8 cellular contexts compared by ENCODE assay signal in the genomic region with DNA sequence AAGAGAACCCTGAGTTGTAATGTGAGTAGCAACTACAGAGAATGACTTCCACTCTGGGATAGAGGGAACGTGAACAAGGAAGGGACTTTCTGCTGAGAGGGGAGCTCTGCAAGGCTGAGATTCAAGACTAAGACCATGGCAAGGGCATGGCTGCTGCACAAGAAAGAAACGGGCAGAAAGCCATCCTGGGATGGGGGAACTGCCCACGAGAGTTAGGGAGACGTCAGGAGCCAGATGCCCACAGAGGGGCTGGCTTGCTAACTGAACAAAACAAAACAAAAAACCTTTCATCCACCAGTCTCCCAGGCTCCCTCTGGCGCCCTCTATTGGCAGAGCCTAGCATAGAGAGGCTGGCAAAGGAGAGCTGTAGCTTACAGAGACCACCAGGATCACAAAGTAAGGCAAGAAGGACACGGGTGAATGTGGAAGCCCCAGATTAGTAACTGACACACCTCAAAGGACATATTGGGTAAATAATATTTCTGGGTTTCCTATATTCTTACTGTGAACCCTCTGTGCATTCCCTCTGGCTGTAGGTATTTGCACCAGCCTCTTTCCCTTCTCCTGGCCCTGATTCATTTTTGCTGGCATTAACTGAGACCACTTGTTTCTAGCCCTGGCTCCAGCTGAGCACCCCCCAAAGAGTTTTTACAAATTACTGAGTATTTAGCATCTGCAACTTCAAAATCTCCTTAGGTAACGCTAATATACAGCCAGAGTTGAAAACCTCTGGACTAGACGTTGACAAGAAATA.
DNase-seq lines count a peak whose midpoint lies in the region; ATAC-seq and TF ChIP-seq lines count a peak whose summit lies in the region.

No MANE protein-coding gene starts in this region.

- no peaks in the 10 kb centered on the region for H3K27me3 ChIP-seq in Peyer's patch

- no peaks in the 10 kb centered on the region for H3K4me1 ChIP-seq in Peyer's patch

- H3K27ac Mint-ChIP-seq in HFFc6: no peak overlapping the region

- ATAC-seq in left lobe of liver (peak; percentile 98), HG02588 (IDR thresholded peaks at IDR 0.05; ENCODE audit: unreplicated experiment) (no peak)

- no peaks in the 10 kb centered on the region for H3K9me3 ChIP-seq in Peyer's patch

- peaks cover 9% of the 10 kb centered on the region; the same call in 1 of the 2 replicates for H3K9me3 Mint-ChIP-seq in HFFc6

- H3K36me3 ChIP-seq in Peyer's patch: no peaks in the 10 kb centered on the region

- no peaks in the 10 kb centered on the region for H3K36me3 Mint-ChIP-seq in HFFc6 (ENCODE audit: low read depth)

- no peaks in the 10 kb centered on the region for H3K4me1 Mint-ChIP-seq in HFFc6 (ENCODE audit: low read depth)

- TF ChIP-seq POLR2A in Peyer's patch (IDR thresholded peaks at IDR 0.05): no peak

- H3K27me3 Mint-ChIP-seq in HFFc6 (ENCODE audit: insufficient read depth): peaks cover 2% of the 10 kb centered on the region

- peak; percentile 78 for TF ChIP-seq CTCF in HFFc6 (IDR thresholded peaks at IDR 0.05)
- peak in 4 of 6 experiments; percentile 60 to 72 (median 64) for TF ChIP-seq CTCF in Peyer's patch (IDR thresholded peaks at IDR 0.05)

- DNase-seq in DMS 273 (lab: John Stamatoyannopoulos, UW; ENCODE audit: unreplicated experiment) (peak; percentile 87), HFFc6 (peak; percentile 3), Peyer's patch (peak; percentile 60 to 81 (median 64)), caudate nucleus (lab: John Stamatoyannopoulos, UW) (peak in 57 of 61 donors; percentile 14 to 83 (median 63)), left lobe of liver (ENCODE audit: low spot score) (peak; percentile 72), NCI-H510A (lab: John Stamatoyannopoulos, UW) (no peak)
- peak in 2 of 3 experiments; percentile 11 to 37 for DNase-seq in stimulated activated CD4-positive, alpha-beta T cell treated with anti-CD3 and anti-CD28 coated beads, TNF-alpha, amount 100 ng/mL, for 24 hours (ENCODE audit: low read depth in 3 of 3)

- H3K4me3 Mint-ChIP-seq in HFFc6: no peak overlapping the region

- H3K27ac ChIP-seq in Peyer's patch: peak overlapping the region in 1 of 4 donors; percentile 8
- no peak overlapping the region for H3K27ac ChIP-seq in caudate nucleus (ENCODE audit: low read depth, low read length)

- no peak overlapping the region for H3K4me3 ChIP-seq in Peyer's patch
